22 cellular contexts compared by ENCODE assay signal in the genomic region with DNA sequence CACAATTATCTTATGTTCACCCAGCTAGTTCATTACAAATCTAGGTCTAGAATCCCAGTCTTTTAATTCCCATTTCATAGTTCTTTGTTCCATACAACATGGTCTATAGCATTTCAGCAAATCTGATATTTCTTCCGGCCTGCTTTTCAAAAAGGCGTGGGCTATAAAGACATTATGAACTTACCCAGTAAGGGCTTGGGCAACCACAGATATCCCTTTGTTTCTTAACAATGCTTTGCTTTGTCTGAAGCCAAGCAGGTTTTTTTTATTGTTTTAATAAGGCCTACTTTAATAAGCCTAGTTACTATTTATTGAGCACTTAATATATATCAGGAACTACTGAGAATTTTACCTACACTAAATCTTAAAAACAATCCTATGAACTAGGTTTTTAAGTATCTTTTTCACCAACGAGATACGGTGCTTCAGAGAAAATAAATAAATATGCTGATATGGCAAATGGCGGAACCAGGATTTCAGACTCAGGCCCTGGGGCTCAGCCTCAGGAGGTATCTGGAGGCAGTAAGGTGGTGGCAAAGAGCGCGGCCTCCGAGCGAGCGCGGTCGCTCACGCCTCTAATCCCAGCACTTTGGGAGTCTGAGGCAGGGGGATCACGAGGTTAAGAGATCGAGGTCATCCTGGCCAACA. TPM values are rescaled to one million over a fixed set of nuclear protein-coding genes. Genes with fewer than 3 reads are reported as not detected.
DNase-seq lines count a peak whose midpoint lies in the region; ATAC-seq, FAIRE-seq and TF ChIP-seq lines count a peak whose summit lies in the region.
"Had no signal": no experiment of that assay in that cellular context is flagged by ENCODE, and none has a peak within 500 bp of the region (broad histone marks: within the 10 kb centered on the region; RNA-seq: fewer than 3 reads in every experiment).

No MANE protein-coding gene starts in this region.

- ATAC-seq in GM18858 (IDR thresholded peaks at IDR 0.05; ENCODE audit: unreplicated experiment) (no peak), GM21737 (IDR thresholded peaks at IDR 0.05; ENCODE audit: unreplicated experiment) (no peak)

- H3K27ac ChIP-seq in C4-2B: peak overlapping the region; percentile 89
- peak overlapping the region in 1 of 2 donors; percentile 82 for H3K27ac ChIP-seq in small intestine (ENCODE audit: low read depth in 1 of 2, low read length in 1 of 2)
- H3K27ac ChIP-seq: BLaER1 had no signal

- no peak for FAIRE-seq in small intestine (lab: Jason Lieb, UNC)
- FAIRE-seq: D721Med, G401.6, GM12892, GM19239, H1, HTR-8/SVneo had no signal

- H3K4me3 ChIP-seq in LNCaP clone FGC (ENCODE audit: low read depth, low read length) (no peak overlapping the region), small intestine (ENCODE audit: low read depth in 1 of 2, low read length in 2 of 2) (no peak overlapping the region)
- H3K4me3 ChIP-seq: BLaER1, HAP-1 had no signal

- 72 to 84% (median 80%) methylated on average over 15 of the region's 15 CpGs for WGBS in small intestine, 3 donors

- H3K27me3 ChIP-seq in small intestine (ENCODE audit: control insufficient read depth in 2 of 2, insufficient read depth in 2 of 2, low read length in 2 of 2): no peaks in the 10 kb centered on the region
- H3K27me3 ChIP-seq: BLaER1 had no signal

- DNase-seq in LNCaP clone FGC (ENCODE audit: low read depth): peak; percentile 73
- peak; percentile 46 for DNase-seq in foreskin melanocyte
- DNase-seq in small intestine: peak; percentile 19
- DNase-seq in posterior cingulate gyrus: no peak
- DNase-seq: AML-193; CD4-positive, alpha-beta T cell; COR-L47; DMS153; DMS79 treated with DMSO at 0.1 percent for 48 hours; EL; KBM-7 had no signal

- TF ChIP-seq CTCF in C4-2B (conservative IDR thresholded peaks at IDR 0.05) (no peak), LNCaP clone FGC (IDR thresholded peaks at IDR 0.05; ENCODE audit: control insufficient read depth, extremely low read depth, insufficient read depth) (no peak)

- H3K9me3 ChIP-seq in small intestine (ENCODE audit: control insufficient read depth, low read depth): no peaks in the 10 kb centered on the region
- H3K9me3 ChIP-seq: BLaER1, HAP-1 had no signal

- peaks cover 7 to 15% of the 10 kb centered on the region in 2 donors for H3K4me1 ChIP-seq in small intestine (ENCODE audit: control insufficient read depth in 2 of 2, insufficient read depth in 1 of 2, low read depth in 1 of 2, low read length in 1 of 2)
- H3K4me1 ChIP-seq: HAP-1 had no signal

- intact Hi-C loops in posterior cingulate gyrus (cut with DNase I): no loop called here

- no peaks in the 10 kb centered on the region for H3K36me3 ChIP-seq in small intestine (ENCODE audit: control insufficient read depth in 2 of 2, insufficient read depth in 2 of 2, low read length in 2 of 2)
- H3K36me3 ChIP-seq: BLaER1, HAP-1 had no signal

RNA-seq across cellular contexts. Expression of a gene that starts 29.7 kb away (rescaled TPM):
- polyA plus RNA-seq in small intestine: under 1 TPM in 1 of 3 donors, not detected in 2; 0.28 TPM
- polyA plus RNA-seq: H1 had no signal

Comparison
In these comparisons a context has a peak if more than half of its experiments do, and no peak if none do; other contexts are left out.
1. DNase-seq: peak in LNCaP clone FGC (single experiment), foreskin melanocyte (single experiment) and small intestine (single experiment); none in posterior cingulate gyrus (0 of 10).